ENCODE assay signal across 8 cellular contexts in the genomic region with DNA sequence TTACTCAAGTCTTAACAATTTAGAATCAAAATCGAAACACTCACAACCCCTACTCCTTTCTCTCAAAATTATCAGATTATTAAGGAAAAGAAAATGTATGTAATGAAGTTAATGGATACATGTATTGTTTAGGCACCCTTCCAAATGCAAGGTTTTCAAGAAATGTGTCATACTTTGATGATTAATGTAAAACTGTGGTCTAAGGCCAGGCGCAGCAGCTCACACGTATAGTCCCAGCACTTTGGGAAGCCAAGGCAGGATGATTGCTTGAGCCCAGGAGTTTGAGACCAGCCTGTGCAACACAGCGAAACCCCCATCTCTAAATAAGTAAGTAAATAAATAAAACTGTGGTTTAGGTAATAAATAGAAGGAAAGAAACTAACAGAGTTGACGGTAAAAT.
A peak's percentile ranks its signal among the peaks of the same experiment; 100 is the strongest.
DNase-seq lines count a peak whose midpoint lies in the region; ATAC-seq and TF ChIP-seq lines count a peak whose summit lies in the region.
"Not testable (repeated sequence)": the region's sequence is repeated elsewhere in the genome, so short reads cannot be mapped to it uniquely, and the experiment has no call there.

No MANE protein-coding gene starts in this region.

- not testable (repeated sequence) for H3K4me1 ChIP-seq in ACC112 (ENCODE audit: control insufficient read depth, insufficient read depth, low read length, unreplicated experiment); PC-3 (ENCODE audit: insufficient read depth, low read length); RWPE2 (ENCODE audit: insufficient read depth, poor library complexity, severe bottlenecking); foreskin keratinocyte

- not testable (repeated sequence) for H3K4me3 Mint-ChIP-seq in activated CD4-positive, alpha-beta T cell treated with anti-CD3 and anti-CD28 coated beads for 36 hours; activated T-helper 17 cell treated with anti-CD3 and anti-CD28 coated beads, Interleukin-2, amount 50 U/mL, for 72 hours; stimulated activated effector memory CD8-positive, alpha-beta T cell treated with anti-CD3 and anti-CD28 coated beads, Interleukin-12 subunit alpha, Interleukin-12 subunit beta, amount 100 ng/mL, for 72 hours

- not testable (repeated sequence) for H2AFZ ChIP-seq in ACC112 (ENCODE audit: low read length, unreplicated experiment); PC-3 (ENCODE audit: low read length)

- not testable (repeated sequence) for H3K4me2 ChIP-seq in PC-3 (ENCODE audit: low read length)

- intact Hi-C loops in PC-3 (cut with micrococcal nuclease); activated CD4-positive, alpha-beta T cell treated with anti-CD3 and anti-CD28 coated beads for 36 hours (cut with DNase I, micrococcal nuclease): not testable (repeated sequence)

- H3K9me3 Mint-ChIP-seq in activated CD4-positive, alpha-beta T cell treated with anti-CD3 and anti-CD28 coated beads for 36 hours (ENCODE audit: low read depth); activated T-helper 17 cell treated with anti-CD3 and anti-CD28 coated beads, Interleukin-2, amount 50 U/mL, for 72 hours; stimulated activated effector memory CD8-positive, alpha-beta T cell treated with anti-CD3 and anti-CD28 coated beads, Interleukin-12 subunit alpha, Interleukin-12 subunit beta, amount 100 ng/mL, for 72 hours: not testable (repeated sequence)

- H3K79me2 ChIP-seq in ACC112 (ENCODE audit: control insufficient read depth, insufficient read depth, low read length, unreplicated experiment); PC-3 (ENCODE audit: low read length): not testable (repeated sequence)

- not testable (repeated sequence) for H3K9ac ChIP-seq in PC-3 (ENCODE audit: low read length)

- not testable (repeated sequence) for H4K20me1 ChIP-seq in PC-3 (ENCODE audit: low read length)

- not testable (repeated sequence) for TF ChIP-seq CTCF in PC-3 (conservative IDR thresholded peaks at IDR 0.05; ENCODE audit: low read depth, low read length); RWPE2 (IDR thresholded peaks at IDR 0.05; ENCODE audit: poor library complexity, severe bottlenecking); foreskin keratinocyte (conservative IDR thresholded peaks at IDR 0.05)

- CTCF ChIA-PET in PC-3 (lab: Charles Lee); activated CD4-positive, alpha-beta T cell treated with anti-CD3 and anti-CD28 coated beads for 36 hours (lab: Charles Lee): not testable (repeated sequence)

- H3K9me3 ChIP-seq in PC-3 (ENCODE audit: low read length); RWPE2 (ENCODE audit: severe bottlenecking): not testable (repeated sequence)

- H3K36me3 Mint-ChIP-seq in activated CD4-positive, alpha-beta T cell treated with anti-CD3 and anti-CD28 coated beads for 36 hours (ENCODE audit: low read depth); stimulated activated effector memory CD8-positive, alpha-beta T cell treated with anti-CD3 and anti-CD28 coated beads, Interleukin-12 subunit alpha, Interleukin-12 subunit beta, amount 100 ng/mL, for 72 hours: not testable (repeated sequence)
- peaks cover 22% of the 10 kb centered on the region for H3K36me3 Mint-ChIP-seq in activated T-helper 17 cell treated with anti-CD3 and anti-CD28 coated beads, Interleukin-2, amount 50 U/mL, for 72 hours (ENCODE audit: low read depth)

- H3K27ac ChIP-seq in ACC112 (ENCODE audit: low read depth, low read length): peak overlapping the region; percentile 41; the same call in 1 of the 2 replicates
- H3K27ac ChIP-seq in PC-3 (ENCODE audit: low read length); RWPE2 (ENCODE audit: poor library complexity, severe bottlenecking); foreskin keratinocyte: not testable (repeated sequence)

- H3K36me3 ChIP-seq in ACC112 (ENCODE audit: insufficient read depth, low read length); PC-3 (ENCODE audit: low read depth, low read length); RWPE2 (ENCODE audit: low read depth): not testable (repeated sequence)

- not testable (repeated sequence) for H3K9me2 ChIP-seq in PC-3 (replicated peaks; ENCODE audit: low read length)

- not testable (repeated sequence) for BruUV-seq in PC-3 (replicated peaks; lab: Mats Ljungman, UMichigan)

- DNase-seq in PC-3; RWPE2 (ENCODE audit: low spot score); activated CD4-positive, alpha-beta T cell treated with anti-CD3 and anti-CD28 coated beads for 36 hours; foreskin keratinocyte; stimulated activated effector memory CD8-positive, alpha-beta T cell treated with anti-CD3 and anti-CD28 coated beads, Interleukin-12 subunit alpha, Interleukin-12 subunit beta, amount 100 ng/mL, for 72 hours (ENCODE audit: low spot score in 2 of 2): not testable (repeated sequence)

- H3K4me1 Mint-ChIP-seq in activated CD4-positive, alpha-beta T cell treated with anti-CD3 and anti-CD28 coated beads for 36 hours; activated T-helper 17 cell treated with anti-CD3 and anti-CD28 coated beads, Interleukin-2, amount 50 U/mL, for 72 hours; stimulated activated effector memory CD8-positive, alpha-beta T cell treated with anti-CD3 and anti-CD28 coated beads, Interleukin-12 subunit alpha, Interleukin-12 subunit beta, amount 100 ng/mL, for 72 hours: not testable (repeated sequence)

- POLR2A ChIA-PET in PC-3 (lab: Charles Lee; ENCODE audit: unreplicated experiment); activated CD4-positive, alpha-beta T cell treated with anti-CD3 and anti-CD28 coated beads for 36 hours (lab: Charles Lee): not testable (repeated sequence)

- H3K27me3 Mint-ChIP-seq in activated CD4-positive, alpha-beta T cell treated with anti-CD3 and anti-CD28 coated beads for 36 hours; activated T-helper 17 cell treated with anti-CD3 and anti-CD28 coated beads, Interleukin-2, amount 50 U/mL, for 72 hours: not testable (repeated sequence)

- H3K4me3 ChIP-seq in ACC112 (ENCODE audit: low read depth, low read length); PC-3 (ENCODE audit: low read length); RWPE2 (ENCODE audit: severe bottlenecking): not testable (repeated sequence)

- H3K27me3 ChIP-seq in ACC112 (ENCODE audit: insufficient read depth, low read length); PC-3 (ENCODE audit: low read length); RWPE2 (ENCODE audit: insufficient read depth, poor library complexity, severe bottlenecking); foreskin keratinocyte: not testable (repeated sequence)

- not testable (repeated sequence) for H3K27ac Mint-ChIP-seq in activated CD4-positive, alpha-beta T cell treated with anti-CD3 and anti-CD28 coated beads for 36 hours; activated T-helper 17 cell treated with anti-CD3 and anti-CD28 coated beads, Interleukin-2, amount 50 U/mL, for 72 hours; stimulated activated effector memory CD8-positive, alpha-beta T cell treated with anti-CD3 and anti-CD28 coated beads, Interleukin-12 subunit alpha, Interleukin-12 subunit beta, amount 100 ng/mL, for 72 hours

- not testable (repeated sequence) for H3F3A ChIP-seq in PC-3 (ENCODE audit: low read length, unreplicated experiment)

- peak; percentile 63 for ATAC-seq in PC-3
- peak; percentile 78 for ATAC-seq in RWPE2 (ENCODE audit: low read depth)
- ATAC-seq in SK-N-SH treated with all-trans-retinoic acid at 6 μM for 48 hours: peak; percentile 28; the same call in 2 of the 3 replicates
- peak; percentile 68 for ATAC-seq in activated CD4-positive, alpha-beta T cell treated with anti-CD3 and anti-CD28 coated beads for 36 hours
- peak; percentile 81 for ATAC-seq in activated T-helper 17 cell treated with anti-CD3 and anti-CD28 coated beads, Interleukin-2, amount 50 U/mL, for 72 hours (replicated peaks)
- ATAC-seq in foreskin keratinocyte: peak; percentile 76
- peak; percentile 75 for ATAC-seq in stimulated activated effector memory CD8-positive, alpha-beta T cell treated with anti-CD3 and anti-CD28 coated beads, Interleukin-12 subunit alpha, Interleukin-12 subunit beta, amount 100 ng/mL, for 72 hours

Comparison
In these comparisons a context has a peak if more than half of its experiments do, and no peak if none do; other contexts are left out.
1. ATAC-seq: peak in every context shown above with its lines; median percentile 81 in activated T-helper 17 cell treated with anti-CD3 and anti-CD28 coated beads, Interleukin-2, amount 50 U/mL, for 72 hours; 78 in RWPE2; 76 in foreskin keratinocyte; 75 in stimulated activated effector memory CD8-positive, alpha-beta T cell treated with anti-CD3 and anti-CD28 coated beads, Interleukin-12 subunit alpha, Interleukin-12 subunit beta, amount 100 ng/mL, for 72 hours; 68 in activated CD4-positive, alpha-beta T cell treated with anti-CD3 and anti-CD28 coated beads for 36 hours; 63 in PC-3; 28 in SK-N-SH treated with all-trans-retinoic acid at 6 μM for 48 hours.